Comparison of ENCODE assay signal across 28 cellular contexts in genomic region chr6:44717431-44717830, GRCh38.
DNase-seq lines count a peak whose midpoint lies in the region; ATAC-seq and TF ChIP-seq lines count a peak whose summit lies in the region.
"Had no signal": no experiment of that assay in that cellular context is flagged by ENCODE, and none has a peak within 500 bp of the region (broad histone marks: within the 10 kb centered on the region; RNA-seq: fewer than 3 reads in every experiment).

No MANE protein-coding gene starts in this region.

- POLR2A ChIA-PET in CD4-positive, alpha-beta T cell (lab: Charles Lee), result interaction anchor here (0.6 kb wide), 1 partner anchor 98 kb away, joined by 6 read pairs; no protein-coding TSS in a partner anchor

- H3K4me1 ChIP-seq in trophoblast cell (ENCODE audit: control insufficient read depth in 1 of 2, insufficient read depth in 2 of 2, low read length in 2 of 2), result no peaks in the 10 kb centered on the region
- H3K4me1 ChIP-seq: A549; BLaER1; BLaER1 treated with 17β-estradiol and CSF1 and Interleukin-3, amounts not matched to agents 10 nM and 100 nM; Caco-2 had no signal

- DNase-seq in trophoblast cell, result peak; percentile 73 to 83
- DNase-seq in CD4-positive, alpha-beta T cell, result no peak
- DNase-seq: 8988T; ACHN; AML-193; BE2C; C1 segment of cervical spinal cord; Caco-2; Calu3; CD4-positive, alpha-beta memory T cell; CD4-positive, CD25-positive, alpha-beta regulatory T cell; CD8-positive, alpha-beta memory T cell; CD8-positive, alpha-beta T cell; COR-L47; DMS 273 treated with DMSO at 0.1 percent for 48 hours; DMS153; DMS53; DMS79; DMS79 treated with DMSO at 0.1 percent for 48 hours; DND-41; EL had no signal

- intact Hi-C loops in CD4-positive, alpha-beta T cell (cut with DNase I, micrococcal nuclease), result no loop called here

- no peaks in the 10 kb centered on the region for H3K36me3 ChIP-seq in trophoblast cell (ENCODE audit: control insufficient read depth in 1 of 2, insufficient read depth in 2 of 2, low read length in 2 of 2)
- H3K36me3 ChIP-seq: BE2C; BLaER1; BLaER1 treated with 17β-estradiol and CSF1 and Interleukin-3, amounts not matched to agents 10 nM and 100 nM had no signal

- H3K79me1 ChIP-seq in trophoblast cell (ENCODE audit: low read length), result no peaks in the 10 kb centered on the region

- H3K27ac Mint-ChIP-seq in CD4-positive, alpha-beta T cell, result no peak overlapping the region
- H3K27ac Mint-ChIP-seq: B cell; CD14-positive monocyte; CD4-positive, CD25-positive, alpha-beta regulatory T cell; CD8-positive, alpha-beta memory T cell; CD8-positive, alpha-beta T cell had no signal

- H3K27ac ChIP-seq in trophoblast cell (ENCODE audit: low read depth, low read length), result no peak overlapping the region
- H3K27ac ChIP-seq in CD4-positive, alpha-beta T cell (ENCODE audit: low read depth, low read length), result no peak overlapping the region
- H3K27ac ChIP-seq: 22Rv1; A549; BLaER1; BLaER1 treated with 17β-estradiol and CSF1 and Interleukin-3, amounts not matched to agents 10 nM and 100 nM; C4-2B had no signal

- H4K91ac ChIP-seq in trophoblast cell (ENCODE audit: low read depth, low read length), result no peak overlapping the region

- no CpG with 5 or more reads among the region's 2 CpGs for whole genome bisulfite sequencing in trophoblast cell (ENCODE audit: extremely low coverage, insufficient coverage, insufficient read length)

- no peaks in the 10 kb centered on the region for H3K4me1 Mint-ChIP-seq in CD4-positive, alpha-beta T cell (ENCODE audit: low read depth)
- H3K4me1 Mint-ChIP-seq: B cell; CD14-positive monocyte; CD4-positive, alpha-beta memory T cell; CD4-positive, CD25-positive, alpha-beta regulatory T cell; CD8-positive, alpha-beta memory T cell had no signal

- H3K4me3 Mint-ChIP-seq in CD4-positive, alpha-beta T cell, result no peak overlapping the region
- H3K4me3 Mint-ChIP-seq: B cell; CD14-positive monocyte; CD4-positive, alpha-beta memory T cell; CD4-positive, CD25-positive, alpha-beta regulatory T cell; CD8-positive, alpha-beta memory T cell; CD8-positive, alpha-beta T cell had no signal

- H3K18ac ChIP-seq in trophoblast cell (ENCODE audit: low read length), result no peak overlapping the region

- H3K9me3 Mint-ChIP-seq in CD4-positive, alpha-beta T cell, result no peaks in the 10 kb centered on the region
- H3K9me3 Mint-ChIP-seq: CD4-positive, alpha-beta memory T cell; CD8-positive, alpha-beta memory T cell; CD8-positive, alpha-beta T cell had no signal

- H3K23ac ChIP-seq in trophoblast cell (ENCODE audit: low read length), result no peak overlapping the region

- H3K9ac ChIP-seq in trophoblast cell (ENCODE audit: low read length), result no peak overlapping the region
- H3K9ac ChIP-seq: BLaER1; BLaER1 treated with 17β-estradiol and CSF1 and Interleukin-3, amounts not matched to agents 10 nM and 100 nM had no signal

- no peak overlapping the region for H3K4me3 ChIP-seq in trophoblast cell (ENCODE audit: low read depth, low read length)
- H3K4me3 ChIP-seq: A549; BLaER1; BLaER1 treated with 17β-estradiol and CSF1 and Interleukin-3, amounts not matched to agents 10 nM and 100 nM had no signal

- no peak overlapping the region for H3K14ac ChIP-seq in trophoblast cell (ENCODE audit: low read length)

- H3K4ac ChIP-seq in trophoblast cell (ENCODE audit: low read depth, low read length), result no peak overlapping the region

- no peak overlapping the region for H2BK120ac ChIP-seq in trophoblast cell (ENCODE audit: insufficient read depth, low read length, poor library complexity)

- no peak overlapping the region for H2AFZ ChIP-seq in trophoblast cell (ENCODE audit: insufficient read depth, low read length, poor library complexity)

- no peak for ATAC-seq in CD4-positive, alpha-beta T cell (ENCODE audit: poor library complexity)
- ATAC-seq: A549; CD8-positive, alpha-beta T cell had no signal

- no peak overlapping the region for H3K4me2 ChIP-seq in trophoblast cell (ENCODE audit: low read length)
- H3K4me2 ChIP-seq: A549; BLaER1; BLaER1 treated with 17β-estradiol and CSF1 and Interleukin-3, amounts not matched to agents 10 nM and 100 nM had no signal

- TF ChIP-seq CTCF in CD4-positive, alpha-beta T cell (IDR thresholded peaks at IDR 0.05), result no peak

- no peak overlapping the region for H2BK12ac ChIP-seq in trophoblast cell (ENCODE audit: low read length)

- no peaks in the 10 kb centered on the region for H3K9me3 ChIP-seq in trophoblast cell (ENCODE audit: insufficient read depth, low read depth, low read length)
- no peaks in the 10 kb centered on the region for H3K9me3 ChIP-seq in CD4-positive, alpha-beta T cell (ENCODE audit: control insufficient read depth, low read length)
- H3K9me3 ChIP-seq: A549; BE2C; BLaER1; BLaER1 treated with 17β-estradiol and CSF1 and Interleukin-3, amounts not matched to agents 10 nM and 100 nM; Caco-2 had no signal

- no peak overlapping the region for H2AK5ac ChIP-seq in trophoblast cell (ENCODE audit: low read length)

- H3K79me2 ChIP-seq in trophoblast cell (ENCODE audit: control insufficient read depth, insufficient read depth, low read length, poor library complexity), result no peaks in the 10 kb centered on the region

- H2BK5ac ChIP-seq in trophoblast cell (ENCODE audit: low read depth, low read length, poor library complexity), result no peak overlapping the region

- H3K27me3 ChIP-seq in trophoblast cell (ENCODE audit: insufficient read depth, low read length), result no peaks in the 10 kb centered on the region
- no peaks in the 10 kb centered on the region for H3K27me3 ChIP-seq in CD4-positive, alpha-beta T cell (ENCODE audit: control insufficient read depth, insufficient read depth, low read length)
- H3K27me3 ChIP-seq: BE2C; BLaER1; BLaER1 treated with 17β-estradiol and CSF1 and Interleukin-3, amounts not matched to agents 10 nM and 100 nM had no signal

- no peak overlapping the region for H4K8ac ChIP-seq in trophoblast cell (ENCODE audit: low read depth, low read length)

- no peak overlapping the region for H4K12ac ChIP-seq in trophoblast cell (ENCODE audit: low read depth, low read length)

- CTCF ChIA-PET in CD4-positive, alpha-beta T cell (lab: Charles Lee), result no interaction called here

- no peaks in the 10 kb centered on the region for H3K36me3 Mint-ChIP-seq in CD4-positive, alpha-beta T cell (ENCODE audit: low read depth)
- H3K36me3 Mint-ChIP-seq: CD14-positive monocyte; CD4-positive, alpha-beta memory T cell; CD4-positive, CD25-positive, alpha-beta regulatory T cell; CD8-positive, alpha-beta T cell had no signal

- H3K27me3 Mint-ChIP-seq in CD4-positive, alpha-beta T cell, result no peaks in the 10 kb centered on the region
- H3K27me3 Mint-ChIP-seq: CD4-positive, alpha-beta memory T cell had no signal

Comparison
In these comparisons a context has a peak if more than half of its experiments do, and no peak if none do; other contexts are left out.
1. DNase-seq: peak in trophoblast cell (2 of 2); none in CD4-positive, alpha-beta T cell (0 of 10).